Comparison of ENCODE assay signal across 17 cellular contexts in the genomic region with DNA sequence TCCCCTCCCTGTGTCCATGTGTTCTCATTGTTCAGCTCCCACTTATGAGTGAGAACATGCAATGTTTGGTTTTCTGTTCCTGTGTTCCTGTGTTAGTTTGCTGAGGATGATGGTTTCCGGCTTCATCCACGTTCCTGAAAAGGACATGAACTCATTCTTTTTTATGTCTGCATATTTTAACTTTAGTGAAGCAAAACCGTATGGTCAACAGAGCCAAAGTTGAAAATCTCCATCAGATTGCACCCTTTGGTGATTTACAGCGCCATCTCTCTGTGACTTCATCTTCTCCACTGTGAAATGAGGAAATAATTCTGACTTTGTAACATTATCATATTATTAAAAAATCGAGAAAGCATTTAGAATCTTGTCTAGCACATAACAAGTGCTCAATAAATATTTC.
DNase-seq lines count a peak whose midpoint lies in the region; ATAC-seq and TF ChIP-seq lines count a peak whose summit lies in the region.
"Had no signal": no experiment of that assay in that cellular context is flagged by ENCODE, and none has a peak within 500 bp of the region (broad histone marks: within the 10 kb centered on the region; RNA-seq: fewer than 3 reads in every experiment).

No MANE protein-coding gene starts in this region.

- H3K27ac ChIP-seq in GM23248 (no peak overlapping the region), osteoblast (ENCODE audit: low read depth, low read length) (no peak overlapping the region), gastrocnemius medialis (no peak overlapping the region)
- H3K27ac ChIP-seq in effector memory CD4-positive, alpha-beta T cell (ENCODE audit: insufficient read depth, low read length, poor library complexity, severe bottlenecking), result no peak overlapping the region
- H3K27ac ChIP-seq: neutrophil, RWPE1 had no signal

- WGBS in GM23248 (ENCODE audit: low coverage in 1 of 2, low lambda C conversion rate in 2 of 2, missing lambda C conversion rate in 2 of 2), 2 experiments, result 35 to 37% methylated on average over 5 of the region's 5 CpGs

- no peaks in the 10 kb centered on the region for H3F3A ChIP-seq in GM23248 (ENCODE audit: insufficient read depth)

- H3K9me2 ChIP-seq in GM23248 (ENCODE audit: insufficient read depth), result no peaks in the 10 kb centered on the region

- TF ChIP-seq POLR2A in gastrocnemius medialis (IDR thresholded peaks at IDR 0.05), result no peak

- no peaks in the 10 kb centered on the region for H3K9me3 ChIP-seq in GM23248 (ENCODE audit: low read depth)
- no peaks in the 10 kb centered on the region for H3K9me3 ChIP-seq in osteoblast (ENCODE audit: low read depth, low read length)
- no peaks in the 10 kb centered on the region for H3K9me3 ChIP-seq in gastrocnemius medialis
- H3K9me3 ChIP-seq in effector memory CD4-positive, alpha-beta T cell (ENCODE audit: control insufficient read depth, low read length), result no peaks in the 10 kb centered on the region
- H3K9me3 ChIP-seq: neutrophil had no signal

- peak; percentile 7 for DNase-seq in GM23248
- peak; percentile 37 for DNase-seq in astrocyte of the spinal cord (ENCODE audit: low read depth, low spot score)
- DNase-seq in fibroblast of the aortic adventitia (ENCODE audit: low read depth), result peak; percentile 13
- no peak for DNase-seq in osteoblast (ENCODE audit: insufficient read length, low spot score, missing footprints)
- DNase-seq in gastrocnemius medialis, result no peak
- DNase-seq in activated naive CD4-positive, alpha-beta T cell treated with Interleukin-2 at 50 U/mL for 16 hours, result no peak
- no peak for DNase-seq in effector memory CD4-positive, alpha-beta T cell
- DNase-seq in HuH-7.5 (ENCODE audit: low spot score), result no peak
- DNase-seq: activated CD4-positive, alpha-beta T cell treated with anti-CD3 and anti-CD28 coated beads for 48 hours; activated CD8-positive, alpha-beta memory T cell treated with anti-CD3 and anti-CD28 coated beads, Interleukin-2, amount 10 ng/mL, durations not matched to agents 7 days and 5 days; NCI-H2171; NCI-H526; right cardiac atrium; stimulated activated CD4-positive, alpha-beta T cell treated with anti-CD3 and anti-CD28 coated beads, Interleukin-15, amount 100 ng/mL, for 24 hours had no signal

- no peaks in the 10 kb centered on the region for H3K27me3 ChIP-seq in GM23248 (replicated peaks; ENCODE audit: insufficient read depth)
- H3K27me3 ChIP-seq in osteoblast (ENCODE audit: insufficient read depth, low read length), result no peaks in the 10 kb centered on the region
- no peaks in the 10 kb centered on the region for H3K27me3 ChIP-seq in gastrocnemius medialis
- H3K27me3 ChIP-seq in effector memory CD4-positive, alpha-beta T cell (replicated peaks; ENCODE audit: control insufficient read depth, insufficient read depth, low read length, poor library complexity, severe bottlenecking), result no peaks in the 10 kb centered on the region
- H3K27me3 ChIP-seq: neutrophil had no signal

- no peak overlapping the region for H2AFZ ChIP-seq in GM23248
- H2AFZ ChIP-seq in osteoblast (ENCODE audit: low read length), result peak overlapping the region; percentile 52

- H3K9ac ChIP-seq in GM23248, result no peak overlapping the region

- intact Hi-C loops in gastrocnemius medialis (cut with DNase I; ENCODE audit: low total_unique reads), result loop anchor here (10.0 kb wide), 1 partner anchor 199 kb away; no protein-coding TSS in a partner anchor

- in situ Hi-C loops in GM23248 (cut with MboI) (no loop called here), astrocyte of the spinal cord (cut with HindIII; ENCODE audit: low sequenced_read_pairs) (no loop called here), gastrocnemius medialis (cut with MboI; ENCODE audit: low sequenced_read_pairs in 4 of 4) (no loop called here)

- H3K4me2 ChIP-seq in GM23248 (ENCODE audit: unreplicated experiment), result no peak overlapping the region
- H3K4me2 ChIP-seq in osteoblast (ENCODE audit: insufficient read depth, low read length), result peak overlapping the region; percentile 32

- ATAC-seq in gastrocnemius medialis, result no peak
- ATAC-seq: activated CD8-positive, alpha-beta memory T cell treated with anti-CD3 and anti-CD28 coated beads, Interleukin-2, amount 10 ng/mL, durations not matched to agents 7 days and 5 days; K562; right cardiac atrium had no signal

- H3K4me3 ChIP-seq in GM23248 (no peak overlapping the region), astrocyte of the spinal cord (ENCODE audit: low read depth, low read length) (no peak overlapping the region), fibroblast of the aortic adventitia (ENCODE audit: low read depth, low read length) (no peak overlapping the region), osteoblast (ENCODE audit: insufficient read depth, low read length) (no peak overlapping the region), gastrocnemius medialis (no peak overlapping the region)
- no peak overlapping the region for H3K4me3 ChIP-seq in effector memory CD4-positive, alpha-beta T cell (ENCODE audit: insufficient read depth, low read depth, low read length, poor library complexity, severe bottlenecking)
- H3K4me3 ChIP-seq: K562 had no signal

- TF ChIP-seq CTCF in astrocyte of the spinal cord (IDR thresholded peaks at IDR 0.05; ENCODE audit: low read depth, low read length), result peak; percentile 13
- no peak for TF ChIP-seq CTCF in fibroblast of the aortic adventitia (IDR thresholded peaks at IDR 0.05; ENCODE audit: insufficient read depth, low read length)
- peak; percentile 48 for TF ChIP-seq CTCF in osteoblast (IDR thresholded peaks at IDR 0.05; ENCODE audit: extremely low read depth, low read depth, low read length)
- no peak for TF ChIP-seq CTCF in gastrocnemius medialis (IDR thresholded peaks at IDR 0.05 in 4 of 5, conservative IDR thresholded peaks at IDR 0.05 in 1 of 5)

- H3K79me2 ChIP-seq in GM23248 (ENCODE audit: insufficient read depth), result no peaks in the 10 kb centered on the region
- no peaks in the 10 kb centered on the region for H3K79me2 ChIP-seq in osteoblast (ENCODE audit: insufficient read depth, low read length)

- H3K4me1 ChIP-seq in GM23248 (ENCODE audit: insufficient read depth), result no peaks in the 10 kb centered on the region
- H3K4me1 ChIP-seq in osteoblast (ENCODE audit: insufficient read depth, low read length), result no peaks in the 10 kb centered on the region
- H3K4me1 ChIP-seq in gastrocnemius medialis, result no peaks in the 10 kb centered on the region
- H3K4me1 ChIP-seq in effector memory CD4-positive, alpha-beta T cell (ENCODE audit: control insufficient read depth, insufficient read depth, low read length, poor library complexity, severe bottlenecking), result no peaks in the 10 kb centered on the region

- no peaks in the 10 kb centered on the region for H4K20me1 ChIP-seq in GM23248 (ENCODE audit: insufficient read depth)
- H4K20me1 ChIP-seq in osteoblast (ENCODE audit: insufficient read depth, low read length), result no peaks in the 10 kb centered on the region

- H3K36me3 ChIP-seq in GM23248 (ENCODE audit: low read depth), result no peaks in the 10 kb centered on the region
- no peaks in the 10 kb centered on the region for H3K36me3 ChIP-seq in osteoblast (ENCODE audit: insufficient read depth, low read length)
- no peaks in the 10 kb centered on the region for H3K36me3 ChIP-seq in gastrocnemius medialis
- no peaks in the 10 kb centered on the region for H3K36me3 ChIP-seq in effector memory CD4-positive, alpha-beta T cell (ENCODE audit: control insufficient read depth, insufficient read depth, low read length)
- H3K36me3 ChIP-seq: neutrophil had no signal

Comparison
In these comparisons a context has a peak if more than half of its experiments do, and no peak if none do; other contexts are left out.
1. DNase-seq: peak in GM23248 (single experiment), astrocyte of the spinal cord (single experiment) and fibroblast of the aortic adventitia (single experiment); none in osteoblast (single experiment), gastrocnemius medialis (0 of 2), activated naive CD4-positive, alpha-beta T cell treated with Interleukin-2 at 50 U/mL for 16 hours (single experiment), effector memory CD4-positive, alpha-beta T cell (0 of 3) and HuH-7.5 (single experiment).
2. CTCF ChIP-seq: peak in astrocyte of the spinal cord (single experiment) and osteoblast (single experiment); none in fibroblast of the aortic adventitia (single experiment) and gastrocnemius medialis (0 of 5).